ENCODE assay signal across 8 cellular contexts in the genomic region with DNA sequence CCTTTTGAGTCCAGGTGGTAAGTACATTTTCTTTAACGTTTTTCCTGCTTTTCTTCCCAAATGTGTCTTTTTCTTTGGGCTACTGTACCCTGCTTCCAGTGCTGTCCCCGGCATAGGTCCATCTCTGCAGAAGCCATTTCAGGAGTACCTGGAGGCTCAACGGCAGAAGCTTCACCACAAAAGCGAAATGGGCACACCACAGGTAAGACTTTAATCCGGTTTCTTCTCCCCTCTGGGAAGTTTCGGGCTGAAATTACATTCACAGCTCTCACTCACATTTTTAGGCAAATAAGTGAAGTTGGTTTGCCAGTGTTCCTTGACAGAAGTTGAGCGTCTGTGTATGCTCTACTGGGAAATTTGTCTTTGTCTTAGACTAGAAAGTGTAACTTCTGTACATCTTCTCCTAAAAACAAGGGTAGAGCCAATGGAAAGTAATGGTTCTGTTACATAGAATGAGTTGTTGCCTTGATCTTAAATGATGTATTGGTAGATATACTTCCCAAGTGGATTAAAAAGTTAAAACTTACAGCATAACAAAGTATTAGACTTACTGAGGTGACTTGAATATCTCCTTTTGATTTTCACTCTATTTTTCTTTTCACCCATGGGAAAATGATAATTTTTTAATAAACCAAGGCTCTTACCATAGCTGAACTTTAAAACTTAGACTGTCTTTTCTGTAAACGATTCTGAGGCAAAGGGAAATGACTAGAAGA. TPM values are rescaled to one million over a fixed set of nuclear protein-coding genes. Genes with fewer than 3 reads are reported as not detected.
A peak's percentile ranks its signal among the peaks of the same experiment; 100 is the strongest.
DNase-seq lines count a peak whose midpoint lies in the region; ATAC-seq and TF ChIP-seq lines count a peak whose summit lies in the region.

No MANE protein-coding gene starts in this region.

- H3K27me3 Mint-ChIP-seq in CD4-positive, alpha-beta T cell = no peaks in the 10 kb centered on the region

- peak overlapping the region; percentile 86 for H3K27ac Mint-ChIP-seq in CD4-positive, alpha-beta T cell

- ATAC-seq in CD4-positive, alpha-beta T cell (ENCODE audit: poor library complexity) = no peak
- no peak for ATAC-seq in stimulated activated naive CD8-positive, alpha-beta T cell treated with anti-CD3 and anti-CD28 coated beads, Interleukin-15, Interleukin-2, amounts not matched to agents 100 U/mL and 50 U/mL, for 24 hours

- peak overlapping the region; percentile 94 for H3K4me3 ChIP-seq in NB4 (ENCODE audit: low read depth, low read length)
- H3K4me3 ChIP-seq in adipocyte (ENCODE audit: low read length) = peak overlapping the region; percentile 94
- peak overlapping the region; percentile 91 for H3K4me3 ChIP-seq in iPS-20b (ENCODE audit: low read length)

- POLR2A ChIA-PET in CD4-positive, alpha-beta T cell (lab: Charles Lee) = interaction anchor here (0.9 to 4.9 kb wide), 12 partner anchors 10 to 131 kb away, joined by 3 to 86 read pairs (median 16); partner anchors contain the start of genes PTRH2, RPS6KB1, TUBD1 and VMP1

- intact Hi-C loops in CD4-positive, alpha-beta T cell (cut with DNase I, micrococcal nuclease) = loop anchor here (5.0 kb wide), 2 partner anchors 51 to 54 kb away; partner anchors contain the start of genes RPS6KB1 (in 1 of the 2) and TUBD1 (in 1 of the 2)

- peak overlapping the region; percentile 100 for H3K9ac ChIP-seq in adipocyte (ENCODE audit: low read length)
- peak overlapping the region; percentile 98 for H3K9ac ChIP-seq in iPS-20b (ENCODE audit: low read depth, low read length)

- DNase-seq in CD4-positive, alpha-beta T cell = peak in 1 of 10 experiments; percentile 30
- DNase-seq in NB4 (ENCODE audit: low read depth) (no peak), adipocyte (ENCODE audit: low read depth) (peak; percentile 43), NCI-H82 (lab: John Stamatoyannopoulos, UW) (no peak), pons (ENCODE audit: low spot score) (no peak), GM13976 (ENCODE audit: low spot score) (no peak)
- DNase-seq in stimulated activated naive CD8-positive, alpha-beta T cell treated with anti-CD3 and anti-CD28 coated beads, Interleukin-15, Interleukin-2, amounts not matched to agents 100 U/mL and 50 U/mL, for 24 hours = peak; percentile 41

- no peaks in the 10 kb centered on the region for H3K27me3 ChIP-seq in CD4-positive, alpha-beta T cell (ENCODE audit: control insufficient read depth, insufficient read depth, low read length)
- H3K27me3 ChIP-seq in adipocyte (replicated peaks; ENCODE audit: control insufficient read depth, insufficient read depth, low read length) (no peaks in the 10 kb centered on the region), iPS-20b (ENCODE audit: insufficient read depth, low read length) (no peaks in the 10 kb centered on the region)

- peaks cover 68% of the 10 kb centered on the region for H3K4me1 Mint-ChIP-seq in CD4-positive, alpha-beta T cell (ENCODE audit: low read depth)

- H3K9me3 Mint-ChIP-seq in CD4-positive, alpha-beta T cell = no peaks in the 10 kb centered on the region

- in situ Hi-C loops in GM13976 (cut with MboI; ENCODE audit: low sequenced_read_pairs, unreplicated experiment) = no loop called here

- peaks cover 46% of the 10 kb centered on the region for H3K36me3 Mint-ChIP-seq in CD4-positive, alpha-beta T cell (ENCODE audit: low read depth)

- CTCF ChIA-PET in CD4-positive, alpha-beta T cell (lab: Charles Lee) = interaction anchor here (0.6 to 3.4 kb wide), 8 partner anchors 8 to 85 kb away, joined by 3 to 39 read pairs (median 4); no protein-coding TSS in a partner anchor

- H3K36me3 ChIP-seq in adipocyte (ENCODE audit: control insufficient read depth, insufficient read depth, low read length, severe bottlenecking) = peaks cover 32% of the 10 kb centered on the region
- H3K36me3 ChIP-seq in iPS-20b (ENCODE audit: insufficient read depth, low read depth, low read length) = peaks cover 32% of the 10 kb centered on the region

- no peak for TF ChIP-seq CTCF in CD4-positive, alpha-beta T cell (IDR thresholded peaks at IDR 0.05)
- TF ChIP-seq CTCF in NB4 (IDR thresholded peaks at IDR 0.05; ENCODE audit: low read depth, low read length) = no peak
- TF ChIP-seq CTCF in GM13976 (IDR thresholded peaks at IDR 0.05; ENCODE audit: borderline replicate concordance, control extremely low read depth, extremely low read depth, insufficient read depth, missing control alignments) = no peak

- H3K4me1 ChIP-seq in adipocyte (ENCODE audit: control insufficient read depth, insufficient read depth, low read length) (peaks cover 17% of the 10 kb centered on the region), iPS-20b (ENCODE audit: insufficient read depth, low read length) (peaks cover 6% of the 10 kb centered on the region; the same call in 1 of the 2 replicates)

- peak overlapping the region; percentile 77 for H3K27ac ChIP-seq in CD4-positive, alpha-beta T cell (ENCODE audit: low read depth, low read length)
- peak overlapping the region; percentile 84 for H3K27ac ChIP-seq in iPS-20b (ENCODE audit: low read length)

- H3K9me3 ChIP-seq in CD4-positive, alpha-beta T cell (ENCODE audit: control insufficient read depth, low read length) = no peaks in the 10 kb centered on the region
- no peaks in the 10 kb centered on the region for H3K9me3 ChIP-seq in adipocyte (ENCODE audit: control insufficient read depth, low read length)
- H3K9me3 ChIP-seq in iPS-20b (ENCODE audit: insufficient read depth, low read depth, low read length) = no peaks in the 10 kb centered on the region

- H3K4me3 Mint-ChIP-seq in CD4-positive, alpha-beta T cell = peak overlapping the region; percentile 94

- TF ChIP-seq POLR2A in NB4 (IDR thresholded peaks at IDR 0.05; ENCODE audit: extremely low read depth, insufficient read length) = no peak

RNA-seq across cellular contexts. Expression of gene TUBD1, which starts 54.4 kb away (rescaled TPM):
- total RNA-seq in CD4-positive, alpha-beta T cell = 1 to 10 TPM; 7.3 to 9.4 TPM

RNA-seq across cellular contexts. Expression of gene RPS6KB1, which starts 54.6 kb away (rescaled TPM):
- total RNA-seq in CD4-positive, alpha-beta T cell = 100 to 1,000 TPM; 129 to 135 TPM

Comparison
In these comparisons a context has a peak if more than half of its experiments do, and no peak if none do; other contexts are left out.
1. DNase-seq: peak in adipocyte (single experiment) and stimulated activated naive CD8-positive, alpha-beta T cell treated with anti-CD3 and anti-CD28 coated beads, Interleukin-15, Interleukin-2, amounts not matched to agents 100 U/mL and 50 U/mL, for 24 hours (single experiment); none in NB4 (single experiment), NCI-H82 (single experiment), pons (single experiment) and GM13976 (single experiment).
2. Peak in every context shown above with its lines, with median percentiles within 50 percentile points of each other: H3K4me3 ChIP-seq.